30 cellular contexts compared by ENCODE assay signal in the genomic region with DNA sequence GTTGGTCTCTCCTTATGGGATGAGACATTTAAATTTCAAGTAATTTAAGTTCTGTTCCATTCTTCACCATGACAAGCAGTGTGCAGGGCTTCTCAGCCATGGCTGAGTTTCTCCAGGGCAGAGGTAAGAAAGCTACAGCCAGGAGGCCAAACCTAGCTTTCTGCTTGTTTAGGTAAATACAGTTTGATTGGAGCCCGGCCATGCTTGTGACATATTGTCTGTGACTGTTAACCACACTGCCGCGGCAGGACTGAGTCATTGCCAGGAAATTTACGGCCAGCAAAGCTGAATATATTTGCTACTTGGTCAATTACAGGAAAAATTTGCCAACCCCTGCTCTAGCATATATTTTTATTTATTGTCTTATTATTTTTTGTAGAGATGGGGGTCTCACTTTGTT. TPM values are rescaled to one million over a fixed set of nuclear protein-coding genes. Genes with fewer than 3 reads are reported as not detected.
DNase-seq lines count a peak whose midpoint lies in the region; ATAC-seq and TF ChIP-seq lines count a peak whose summit lies in the region.
"Had no signal": no experiment of that assay in that cellular context is flagged by ENCODE, and none has a peak within 500 bp of the region (broad histone marks: within the 10 kb centered on the region; RNA-seq: fewer than 3 reads in every experiment).

No MANE protein-coding gene starts in this region.

- ATAC-seq in HG03175 (IDR thresholded peaks at IDR 0.05; ENCODE audit: unreplicated experiment) (no peak), HG03342 (IDR thresholded peaks at IDR 0.05; ENCODE audit: unreplicated experiment) (no peak)
- ATAC-seq: esophagus mucosa, foreskin keratinocyte, GM12878, heart right ventricle, left colon, pancreas had no signal

- no peak overlapping the region for H3K4me3 ChIP-seq in NB4 (ENCODE audit: low read depth, low read length)
- H3K4me3 ChIP-seq: BLaER1 treated with 17β-estradiol and CSF1 and Interleukin-3, amounts not matched to agents 10 nM and 100 nM; GM12878; heart right ventricle; pancreas; right atrium auricular region; transverse colon had no signal

- no peak for TF ChIP-seq CTCF in NB4 (IDR thresholded peaks at IDR 0.05; ENCODE audit: low read depth, low read length)

- peak; percentile 56 for DNase-seq in Caki2 (ENCODE audit: low read depth)
- DNase-seq in H4 (ENCODE audit: low spot score): peak; percentile 98
- peak; percentile 16 for DNase-seq in NB4 (ENCODE audit: low read depth)
- DNase-seq in astrocyte of the hippocampus (ENCODE audit: low read depth, low spot score): peak; percentile 17
- DNase-seq in HuH-7.5 (ENCODE audit: low spot score): no peak
- DNase-seq: activated gamma-delta T cell; activated naive CD8-positive, alpha-beta T cell treated with anti-CD3 and anti-CD28 coated beads, Interleukin-2, amount 10 ng/mL, durations not matched to agents 7 days and 5 days; central memory CD4-positive, alpha-beta T cell; COR-L47; endodermal cell; foreskin keratinocyte; heart right ventricle; Kasumi-1; left colon; mesenchymal stem cell; NCI-H1105; NCI-H187 treated with DMSO at 0.1 percent for 48 hours; NCI-H2171 treated with DMSO at 0.1 percent for 48 hours; NCI-H524; pancreas; transverse colon had no signal

- in situ Hi-C loops in Caki2 (cut with HindIII; ENCODE audit: low pct_unique_long_range_greater_than_20kb, low sequenced_read_pairs): no loop called here

- TF ChIP-seq POLR2A in NB4 (IDR thresholded peaks at IDR 0.05; ENCODE audit: extremely low read depth, insufficient read length): no peak

RNA-seq across cellular contexts. Expression of gene NLRP8, which starts 10.7 kb away (rescaled TPM):
- not detected in 2 replicates for total RNA-seq in Caki2 (2014; rRNA removed; shearing (Covaris generic); ENCODE audit: low replicate concordance)
- not detected in 2 replicates for total RNA-seq in H4 (2014; rRNA removed; shearing (Covaris generic))
- total RNA-seq: activated naive CD8-positive, alpha-beta T cell treated with anti-CD3 and anti-CD28 coated beads, Interleukin-2, amount 10 ng/mL, durations not matched to agents 7 days and 5 days; astrocyte; endodermal cell; esophagus mucosa; foreskin keratinocyte; GM12878; heart right ventricle; left colon; neural crest cell; pancreas; right atrium auricular region; T-helper 2 cell treated with Interferon-gamma antibody and Interleukin-4, amounts not matched to agents 100 ng/mL and 5 ng/mL, for 36 hours; transverse colon had no signal

RNA-seq across cellular contexts. Expression of gene NLRP13, which starts 26.2 kb away (rescaled TPM):
- not detected in 2 replicates for total RNA-seq in Caki2 (2014; rRNA removed; shearing (Covaris generic); ENCODE audit: low replicate concordance)
- not detected in 2 replicates for total RNA-seq in H4 (2014; rRNA removed; shearing (Covaris generic))
- total RNA-seq: activated naive CD8-positive, alpha-beta T cell treated with anti-CD3 and anti-CD28 coated beads, Interleukin-2, amount 10 ng/mL, durations not matched to agents 7 days and 5 days; astrocyte; endodermal cell; esophagus mucosa; foreskin keratinocyte; GM12878; heart right ventricle; left colon; neural crest cell; pancreas; right atrium auricular region; T-helper 2 cell treated with Interferon-gamma antibody and Interleukin-4, amounts not matched to agents 100 ng/mL and 5 ng/mL, for 36 hours; transverse colon had no signal

RNA-seq across cellular contexts. Expression of gene NLRP5, which starts 28.2 kb away (rescaled TPM):
- total RNA-seq in Caki2 (2014; rRNA removed; shearing (Covaris generic); ENCODE audit: low replicate concordance): not detected in 2 replicates
- 0.12 and 1.3 TPM in 2 replicates for total RNA-seq in H4 (2014; rRNA removed; shearing (Covaris generic))
- total RNA-seq: activated naive CD8-positive, alpha-beta T cell treated with anti-CD3 and anti-CD28 coated beads, Interleukin-2, amount 10 ng/mL, durations not matched to agents 7 days and 5 days; astrocyte; endodermal cell; esophagus mucosa; foreskin keratinocyte; GM12878; heart right ventricle; left colon; neural crest cell; pancreas; right atrium auricular region; T-helper 2 cell treated with Interferon-gamma antibody and Interleukin-4, amounts not matched to agents 100 ng/mL and 5 ng/mL, for 36 hours; transverse colon had no signal
